35 cellular contexts compared by ENCODE assay signal in genomic region chr5:167614294-167615104, GRCh38.
A peak's percentile ranks its signal among the peaks of the same experiment; 100 is the strongest.
DNase-seq lines count a peak whose midpoint lies in the region; ATAC-seq and TF ChIP-seq lines count a peak whose summit lies in the region.
"Had no signal": no experiment of that assay in that cellular context is flagged by ENCODE, and none has a peak within 500 bp of the region (broad histone marks: within the 10 kb centered on the region; RNA-seq: fewer than 3 reads in every experiment).

No MANE protein-coding gene starts in this region.

- H3K27ac Mint-ChIP-seq in nephron progenitor cell: peak overlapping the region; percentile 60
- H3K27ac Mint-ChIP-seq: activated CD4-positive, alpha-beta T cell treated with anti-CD3 and anti-CD28 coated beads, Interleukin-2, amount 10 ng/mL, durations not matched to agents 7 days and 5 days; CD4-positive, alpha-beta memory T cell; immature natural killer cell; natural killer cell had no signal

- H3K9me3 ChIP-seq in cardiac muscle cell (ENCODE audit: low read depth): no peaks in the 10 kb centered on the region
- no peaks in the 10 kb centered on the region for H3K9me3 ChIP-seq in heart right ventricle
- H3K9me3 ChIP-seq: adrenal gland, body of pancreas, MG63, Peyer's patch, right lobe of liver, testis had no signal

- 55 to 61% methylated on average over 9 of the region's 9 CpGs for whole genome bisulfite sequencing in heart right ventricle, 2 donors

- H3K27ac ChIP-seq in cardiac muscle cell: peak overlapping the region; percentile 49
- no peak overlapping the region for H3K27ac ChIP-seq in heart right ventricle
- H3K27ac ChIP-seq: adrenal gland, body of pancreas, epithelial cell of prostate, foreskin keratinocyte, hepatocyte, parathyroid adenoma, Peyer's patch, right lobe of liver, testis, WERI-Rb-1 had no signal

- peaks cover 36% of the 10 kb centered on the region for H3K4me1 Mint-ChIP-seq in nephron progenitor cell
- H3K4me1 Mint-ChIP-seq: activated CD4-positive, alpha-beta T cell treated with anti-CD3 and anti-CD28 coated beads, Interleukin-2, amount 10 ng/mL, durations not matched to agents 7 days and 5 days; CD4-positive, alpha-beta memory T cell; immature natural killer cell; natural killer cell had no signal

- intact Hi-C loops in heart right ventricle (cut with DNase I): no loop called here

- no peak for TF ChIP-seq CTCF in cardiac muscle cell (IDR thresholded peaks at IDR 0.05; ENCODE audit: low read depth, low read length)
- TF ChIP-seq CTCF in heart right ventricle (IDR thresholded peaks at IDR 0.05): no peak
- TF ChIP-seq CTCF in nephron progenitor cell (IDR thresholded peaks at IDR 0.05): no peak

- no peak overlapping the region for H3K4me3 ChIP-seq in cardiac muscle cell
- no peak overlapping the region for H3K4me3 ChIP-seq in heart right ventricle
- H3K4me3 ChIP-seq: adrenal gland, body of pancreas, hepatocyte, MG63, Peyer's patch, right lobe of liver, testis had no signal

- H3K36me3 Mint-ChIP-seq in nephron progenitor cell (ENCODE audit: low read depth): no peaks in the 10 kb centered on the region
- H3K36me3 Mint-ChIP-seq: CD4-positive, alpha-beta memory T cell; immature natural killer cell; natural killer cell had no signal

- DNase-seq in cardiac muscle cell (ENCODE audit: low read depth in 1 of 2, low spot score in 1 of 2): peak; percentile 5 to 11
- no peak for DNase-seq in heart right ventricle
- peak; percentile 25 for DNase-seq in fibroblast of peridontal ligament (ENCODE audit: extremely low read depth)
- DNase-seq in nephron progenitor cell: peak; percentile 2
- DNase-seq in activated CD4-positive, alpha-beta T cell treated with anti-CD3 and anti-CD28 coated beads, Interleukin-2, amount 50 U/mL, for 1 hour: no peak
- no peak for DNase-seq in NK-92 treated with Interleukin-12 subunit alpha and Interleukin-12 subunit beta, amount 100 ng/mL, for 24 hours (lab: John Stamatoyannopoulos, UW)
- no peak for DNase-seq in COR-L47 (lab: John Stamatoyannopoulos, UW)
- DNase-seq: 8988T; activated CD4-positive, alpha-beta T cell treated with anti-CD3 and anti-CD28 coated beads, Interleukin-2, amount 10 ng/mL, durations not matched to agents 7 days and 5 days; activated naive CD4-positive, alpha-beta T cell treated with Interleukin-2 at 50 U/mL for 16 hours; activated T-cell treated with anti-CD3 and anti-CD28 coated beads, Interleukin-2, amount 50 U/mL, for 48 hours; adrenal gland; body of pancreas; CD4-positive, alpha-beta memory T cell; EL; foreskin keratinocyte; HCEC 1CT; immature natural killer cell; KBM-7; left colon; MG63; natural killer cell; NCI-H2029 treated with DMSO at 0.1 percent for 48 hours; NCI-H526; Peyer's patch; right lobe of liver; SHP77 treated with DMSO at 0.1 percent for 48 hours; stimulated activated naive CD4-positive, alpha-beta T cell treated with Interleukin-2 at 50 U/mL for 16 hours; T-helper 9 cell; testis; WERI-Rb-1 had no signal

- no peaks in the 10 kb centered on the region for H3K27me3 ChIP-seq in cardiac muscle cell
- no peaks in the 10 kb centered on the region for H3K27me3 ChIP-seq in heart right ventricle
- H3K27me3 ChIP-seq: adrenal gland, body of pancreas, foreskin keratinocyte, hepatocyte, MG63, Peyer's patch, right lobe of liver, testis had no signal

- H3K9me3 Mint-ChIP-seq in nephron progenitor cell: no peaks in the 10 kb centered on the region

- peaks cover 12% of the 10 kb centered on the region for H3K4me1 ChIP-seq in cardiac muscle cell (ENCODE audit: low read depth)
- no peaks in the 10 kb centered on the region for H3K4me1 ChIP-seq in heart right ventricle
- H3K4me1 ChIP-seq: adrenal gland, body of pancreas, parathyroid adenoma, Peyer's patch, right lobe of liver, testis had no signal

- ATAC-seq in heart right ventricle: no peak
- no peak for ATAC-seq in HG03521 (IDR thresholded peaks at IDR 0.05; ENCODE audit: unreplicated experiment)
- ATAC-seq: body of pancreas, foreskin keratinocyte, left colon, natural killer cell, right lobe of liver had no signal

- H3K36me3 ChIP-seq in cardiac muscle cell (no peaks in the 10 kb centered on the region), heart right ventricle (no peaks in the 10 kb centered on the region)
- H3K36me3 ChIP-seq: adrenal gland, MG63, Peyer's patch, right lobe of liver, WERI-Rb-1 had no signal

- H3K4me3 Mint-ChIP-seq in nephron progenitor cell: no peak overlapping the region
- H3K4me3 Mint-ChIP-seq: activated CD4-positive, alpha-beta T cell treated with anti-CD3 and anti-CD28 coated beads, Interleukin-2, amount 10 ng/mL, durations not matched to agents 7 days and 5 days; CD4-positive, alpha-beta memory T cell; immature natural killer cell; natural killer cell had no signal

- peaks cover 4% of the 10 kb centered on the region for H3K27me3 Mint-ChIP-seq in nephron progenitor cell (ENCODE audit: low read depth, poor library complexity)
- H3K27me3 Mint-ChIP-seq: activated CD4-positive, alpha-beta T cell treated with anti-CD3 and anti-CD28 coated beads, Interleukin-2, amount 10 ng/mL, durations not matched to agents 7 days and 5 days; CD4-positive, alpha-beta memory T cell had no signal

Comparison
In these comparisons a context has a peak if more than half of its experiments do, and no peak if none do; other contexts are left out.
1. DNase-seq: peak in cardiac muscle cell (2 of 2), fibroblast of peridontal ligament (single experiment) and nephron progenitor cell (single experiment); none in heart right ventricle (0 of 2), activated CD4-positive, alpha-beta T cell treated with anti-CD3 and anti-CD28 coated beads, Interleukin-2, amount 50 U/mL, for 1 hour (single experiment), NK-92 treated with Interleukin-12 subunit alpha and Interleukin-12 subunit beta, amount 100 ng/mL, for 24 hours (single experiment) and COR-L47 (single experiment).